8 cellular contexts compared by ENCODE assay signal in the genomic region with DNA sequence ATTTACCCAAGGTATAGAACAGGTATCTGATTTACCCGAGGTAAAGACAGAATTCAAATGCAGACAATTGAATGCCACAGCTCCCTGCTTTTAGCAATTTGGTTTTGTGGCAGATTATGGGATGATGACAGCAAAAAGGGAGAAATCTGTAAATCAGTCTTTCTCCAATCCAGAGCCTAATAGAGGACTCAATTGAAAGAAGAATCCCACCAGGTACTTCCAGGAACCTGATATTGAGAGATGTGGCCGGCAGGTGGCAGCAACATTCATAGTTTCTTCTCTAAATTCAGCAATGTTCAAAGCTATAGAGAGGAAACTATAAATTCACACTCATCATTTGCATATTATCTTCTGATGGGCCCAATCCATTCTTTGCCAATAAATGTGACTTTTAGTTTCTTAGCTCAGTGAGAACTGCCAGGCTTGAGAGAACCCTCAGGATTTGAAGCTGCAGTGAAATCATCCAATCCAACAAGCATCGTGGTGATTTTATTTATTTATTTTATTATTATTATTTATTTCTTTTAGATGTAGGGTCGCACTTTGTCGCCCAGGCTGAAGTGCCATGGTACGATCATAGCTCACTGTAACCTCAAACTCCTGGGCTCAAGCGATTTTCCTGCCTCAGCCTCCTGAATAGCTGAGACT. TPM values are rescaled to one million over a fixed set of nuclear protein-coding genes. Genes with fewer than 3 reads are reported as not detected.
A peak's percentile ranks its signal among the peaks of the same experiment; 100 is the strongest.
DNase-seq lines count a peak whose midpoint lies in the region; TF ChIP-seq lines count a peak whose summit lies in the region.

No MANE protein-coding gene starts in this region.

- TF ChIP-seq CTCF in VCaP (conservative IDR thresholded peaks at IDR 0.05) = peak; percentile 80
- peak; percentile 63 for TF ChIP-seq CTCF in MCF 10A (IDR thresholded peaks at IDR 0.05; ENCODE audit: unreplicated experiment)

- CTCF ChIA-PET in MCF 10A (lab: Yijun Ruan, JAX) = interaction anchor here (0.6 to 3.1 kb wide), 36 partner anchors 9 to 1208 kb away, joined by 3 to 21 read pairs (median 4); partner anchors contain the start of gene PHACTR4

- no peak overlapping the region for H3K4me3 Mint-ChIP-seq in MCF 10A (ENCODE audit: unreplicated experiment)

- H3K27ac Mint-ChIP-seq in MCF 10A (ENCODE audit: low read depth, unreplicated experiment) = no peak overlapping the region

- POLR2A ChIA-PET in MCF 10A (lab: Yijun Ruan, JAX) = interaction anchor here (1.0 to 1.9 kb wide), 7 partner anchors 9 to 151 kb away, joined by 3 to 11 read pairs (median 6); partner anchors contain the start of genes PHACTR4 and SESN2

- no peaks in the 10 kb centered on the region for H3K4me1 Mint-ChIP-seq in MCF 10A (ENCODE audit: insufficient read depth, unreplicated experiment)

- peak; percentile 50 to 76 (median 67) for DNase-seq in NCI-H1417 (lab: John Stamatoyannopoulos, UW)
- DNase-seq in NCI-H1417 treated with DMSO at 0.1 percent for 48 hours (lab: John Stamatoyannopoulos, UW) = no peak
- peak; percentile 54 for DNase-seq in NCI-H2171 (lab: John Stamatoyannopoulos, UW)
- peak; percentile 64 for DNase-seq in MCF 10A (ENCODE audit: unreplicated experiment)
- DNase-seq in kidney glomerular epithelial cell (lab: John Stamatoyannopoulos, UW) = peak; percentile 53
- DNase-seq in stimulated activated CD4-positive, alpha-beta T cell treated with anti-CD3 and anti-CD28 coated beads, Interleukin-4, amount 100 ng/mL, for 24 hours = peak; percentile 78
- DNase-seq in HPDE6-E6E7 (ENCODE audit: extremely low spot score) = no peak

- no TSS peak for BruUV-seq in MCF 10A (replicated peaks; lab: Mats Ljungman, UMichigan)

- no peaks in the 10 kb centered on the region for H3K27me3 Mint-ChIP-seq in MCF 10A (ENCODE audit: insufficient read depth, unreplicated experiment)

- H3K27ac ChIP-seq in VCaP = no peak overlapping the region

- no peaks in the 10 kb centered on the region for H3K36me3 Mint-ChIP-seq in MCF 10A (ENCODE audit: insufficient read depth, unreplicated experiment)

- intact Hi-C loops in MCF 10A (cut with micrococcal nuclease) = loop anchor here (1.0 to 2.0 kb wide), 3 partner anchors 111 to 244 kb away; no protein-coding TSS in a partner anchor

- no peaks in the 10 kb centered on the region for H3K9me3 Mint-ChIP-seq in MCF 10A (ENCODE audit: unreplicated experiment)

RNA-seq across cellular contexts. Expression of gene PHACTR4, which starts 9.8 kb away (rescaled TPM):
- 50.7 and 56.4 TPM in 2 replicates for total RNA-seq in MCF 10A (2022)

RNA-seq across cellular contexts. Expression of gene MED18, which starts 30.9 kb away (rescaled TPM):
- 19.0 and 22.9 TPM in 2 replicates for total RNA-seq in MCF 10A (2022)

Comparison
In these comparisons a context has a peak if more than half of its experiments do, and no peak if none do; other contexts are left out.
1. DNase-seq: peak in NCI-H1417 (3 of 3), NCI-H2171 (single experiment), MCF 10A (single experiment), kidney glomerular epithelial cell (single experiment) and stimulated activated CD4-positive, alpha-beta T cell treated with anti-CD3 and anti-CD28 coated beads, Interleukin-4, amount 100 ng/mL, for 24 hours (single experiment); none in NCI-H1417 treated with DMSO at 0.1 percent for 48 hours (single experiment) and HPDE6-E6E7 (single experiment).